Comparison of ENCODE assay signal across 17 cellular contexts in genomic region chr2:101728865-101729264, GRCh38. TPM values are rescaled to one million over a fixed set of nuclear protein-coding genes. Genes with fewer than 3 reads are reported as not detected.
DNase-seq lines count a peak whose midpoint lies in the region; ATAC-seq lines count a peak whose summit lies in the region.
"Had no signal": no experiment of that assay in that cellular context is flagged by ENCODE, and none has a peak within 500 bp of the region (broad histone marks: within the 10 kb centered on the region; RNA-seq: fewer than 3 reads in every experiment).

No MANE protein-coding gene starts in this region.

- H3K9me3 Mint-ChIP-seq in stimulated activated naive CD8-positive, alpha-beta T cell treated with anti-CD3 and anti-CD28 coated beads, Interleukin-15, Interleukin-2, amounts not matched to agents 100 ng/mL and 50 ng/mL, for 24 hours, result no peaks in the 10 kb centered on the region
- no peaks in the 10 kb centered on the region for H3K9me3 Mint-ChIP-seq in memory B cell

- H3K4me3 Mint-ChIP-seq in stimulated activated naive CD8-positive, alpha-beta T cell treated with anti-CD3 and anti-CD28 coated beads, Interleukin-15, Interleukin-2, amounts not matched to agents 100 ng/mL and 50 ng/mL, for 24 hours, result no peak overlapping the region
- no peak overlapping the region for H3K4me3 Mint-ChIP-seq in memory B cell

- peaks cover 97% of the 10 kb centered on the region for H3K4me1 Mint-ChIP-seq in stimulated activated naive CD8-positive, alpha-beta T cell treated with anti-CD3 and anti-CD28 coated beads, Interleukin-15, Interleukin-2, amounts not matched to agents 100 ng/mL and 50 ng/mL, for 24 hours (ENCODE audit: low read depth)
- H3K4me1 Mint-ChIP-seq in memory B cell, result peaks cover 60% of the 10 kb centered on the region

- DNase-seq in NOMO-1 treated with DMSO at 0.1 percent for 48 hours (lab: John Stamatoyannopoulos, UW; ENCODE audit: unreplicated experiment) (peak; percentile 25), NOMO-1 treated with dmso at 0.1 percent for 144 hours (lab: John Stamatoyannopoulos, UW; ENCODE audit: unreplicated experiment) (no peak), memory B cell (ENCODE audit: low spot score in 2 of 2) (no peak), cardiac septum (ENCODE audit: low spot score) (no peak)
- no peak for DNase-seq in stimulated activated naive CD8-positive, alpha-beta T cell treated with anti-CD3 and anti-CD28 coated beads, Interleukin-15, Interleukin-2, amounts not matched to agents 100 U/mL and 50 U/mL, for 24 hours
- no peak for DNase-seq in NK-92 treated with Interleukin-12 subunit alpha and Interleukin-12 subunit beta, amount 100 ng/mL, for 24 hours (lab: John Stamatoyannopoulos, UW)
- DNase-seq: 8988T; activated CD8-positive, alpha-beta memory T cell treated with anti-CD3 and anti-CD28 coated beads, Interleukin-2, amount 50 U/mL, for 48 hours; left ventricle myocardium superior; mucosa of descending colon; NCI-H1417; NCI-H510A treated with DMSO at 0.1 percent for 48 hours; small intestine; stomach; upper lobe of left lung had no signal

- no peak for ATAC-seq in stimulated activated naive CD8-positive, alpha-beta T cell treated with anti-CD3 and anti-CD28 coated beads, Interleukin-15, Interleukin-2, amounts not matched to agents 100 U/mL and 50 U/mL, for 24 hours
- no peak for ATAC-seq in memory B cell (ENCODE audit: low read depth)
- no peak for ATAC-seq in GM21723 (IDR thresholded peaks at IDR 0.05; ENCODE audit: unreplicated experiment)
- ATAC-seq: left ventricle myocardium superior, mucosa of descending colon had no signal

- intact Hi-C loops in cardiac septum (cut with DNase I), result no loop called here

- H3K36me3 Mint-ChIP-seq in stimulated activated naive CD8-positive, alpha-beta T cell treated with anti-CD3 and anti-CD28 coated beads, Interleukin-15, Interleukin-2, amounts not matched to agents 100 ng/mL and 50 ng/mL, for 24 hours (ENCODE audit: low read depth), result peaks cover 14% of the 10 kb centered on the region
- peaks cover 2% of the 10 kb centered on the region for H3K36me3 Mint-ChIP-seq in memory B cell

- no peaks in the 10 kb centered on the region for H3K27me3 Mint-ChIP-seq in stimulated activated naive CD8-positive, alpha-beta T cell treated with anti-CD3 and anti-CD28 coated beads, Interleukin-15, Interleukin-2, amounts not matched to agents 100 ng/mL and 50 ng/mL, for 24 hours
- H3K27me3 Mint-ChIP-seq in memory B cell, result no peaks in the 10 kb centered on the region

- H3K27ac Mint-ChIP-seq in stimulated activated naive CD8-positive, alpha-beta T cell treated with anti-CD3 and anti-CD28 coated beads, Interleukin-15, Interleukin-2, amounts not matched to agents 100 ng/mL and 50 ng/mL, for 24 hours, result peak overlapping the region; percentile 87
- H3K27ac Mint-ChIP-seq in memory B cell, result peak overlapping the region; percentile 68

RNA-seq across cellular contexts. Expression of gene MAP4K4, which starts 31.4 kb away (rescaled TPM):
- 135 TPM for total RNA-seq in cardiac septum
